Comparison of ENCODE assay signal across 9 cellular contexts in genomic region chr5:132263548-132264261, GRCh38. TPM values are rescaled to one million over a fixed set of nuclear protein-coding genes. Genes with fewer than 3 reads are reported as not detected.
DNase-seq lines count a peak whose midpoint lies in the region; ATAC-seq, FAIRE-seq and TF ChIP-seq lines count a peak whose summit lies in the region.
"Had no signal": no experiment of that assay in that cellular context is flagged by ENCODE, and none has a peak within 500 bp of the region (broad histone marks: within the 10 kb centered on the region; RNA-seq: fewer than 3 reads in every experiment).

No MANE protein-coding gene starts in this region.

- H3K9me3 ChIP-seq in HEK293 (ENCODE audit: control insufficient read depth, insufficient read depth, low read depth, low read length) (no peaks in the 10 kb centered on the region), SJCRH30 (replicated peaks) (no peaks in the 10 kb centered on the region)

- FAIRE-seq in bronchial epithelial cell (lab: Jason Lieb, UNC), result no peak
- FAIRE-seq: islet of Langerhans had no signal

- POLR2A ChIA-PET in HEK293 (lab: Yijun Ruan, JAX), result interaction anchor here (1.0 kb wide), 1 partner anchor 30 kb away, joined by 3 read pairs; no protein-coding TSS in a partner anchor

- TF ChIP-seq CTCF in HEK293 (tag by site-specific recombination; IDR thresholded peaks at IDR 0.05), result no peak
- TF ChIP-seq CTCF in bronchial epithelial cell (IDR thresholded peaks at IDR 0.05; ENCODE audit: insufficient read depth, low read length, severe bottlenecking), result no peak

- DNase-seq in ACHN, result peak; percentile 93
- peak; percentile 79 for DNase-seq in bronchial epithelial cell (ENCODE audit: low read depth)
- peak; percentile 86 for DNase-seq in myocyte (ENCODE audit: low read depth)
- no peak for DNase-seq in SJCRH30
- no peak for DNase-seq in COLO829 (ENCODE audit: low spot score)

- ATAC-seq in HG03095 (IDR thresholded peaks at IDR 0.05; ENCODE audit: unreplicated experiment), result no peak
- no peak for ATAC-seq in GM19452 (IDR thresholded peaks at IDR 0.05; ENCODE audit: unreplicated experiment)

- in situ Hi-C loops in ACHN (cut with HindIII; ENCODE audit: low pct_ligation_motif_present, low pct_unique_long_range_greater_than_20kb, low sequenced_read_pairs), result no loop called here

- H3K27ac ChIP-seq in HEK293 (ENCODE audit: extremely low read depth, low read depth, low read length) (no peak overlapping the region), SJCRH30 (no peak overlapping the region)

- no peaks in the 10 kb centered on the region for H3K27me3 ChIP-seq in bronchial epithelial cell (ENCODE audit: control insufficient read depth, insufficient read depth, low read length)
- no peaks in the 10 kb centered on the region for H3K27me3 ChIP-seq in SJCRH30

- CTCF ChIA-PET in HEK293 (lab: Yijun Ruan, JAX), result interaction anchor here (0.7 to 1.7 kb wide), 2 partner anchors 9 to 228 kb away, joined by 4 to 5 read pairs; no protein-coding TSS in a partner anchor

- no peaks in the 10 kb centered on the region for H3K36me3 ChIP-seq in HEK293 (ENCODE audit: control insufficient read depth in 2 of 2, insufficient read depth in 1 of 2, low read length in 2 of 2)
- peaks cover 15% of the 10 kb centered on the region for H3K36me3 ChIP-seq in bronchial epithelial cell (ENCODE audit: control insufficient read depth, insufficient read depth, low read length)
- H3K36me3 ChIP-seq in SJCRH30, result peaks cover 67% of the 10 kb centered on the region

- H3K4me1 ChIP-seq in HEK293 (ENCODE audit: control insufficient read depth, insufficient read depth, low read length) (no peaks in the 10 kb centered on the region; the same call in 1 of the 2 replicates), SJCRH30 (peaks cover 45% of the 10 kb centered on the region)

- H3K4me3 ChIP-seq in HEK293 (ENCODE audit: low read depth, low read length), result no peak overlapping the region
- H3K4me3 ChIP-seq in bronchial epithelial cell (ENCODE audit: low read depth, low read length), result no peak overlapping the region
- no peak overlapping the region for H3K4me3 ChIP-seq in SJCRH30

TF ChIP-seq in HEK293, 187 proteins besides CTCF, POLR2A, EP300 and RAD21:
- TF ChIP-seq ZNF398 (tag by site-specific recombination; IDR thresholded peaks at IDR 0.05), result peak; percentile 66
- TF ChIP-seq EGR2 (tag by site-specific recombination; IDR thresholded peaks at IDR 0.05; ENCODE audit: low read depth), result peak; percentile 69
- peak; percentile 67 for TF ChIP-seq ZFHX2 (tag by site-specific recombination; conservative IDR thresholded peaks at IDR 0.05)
- no peak for TF ChIP-seq ZNF785 (tag by site-specific recombination; IDR thresholded peaks at IDR 0.05)
- peak; percentile 22; the same call in 1 of the 2 replicates for TF ChIP-seq GLIS1 (tag by site-specific recombination; IDR thresholded peaks at IDR 0.05)
- TF ChIP-seq SCRT2 (tag by site-specific recombination; IDR thresholded peaks at IDR 0.05), result no peak
- peak; percentile 49; the same call in 1 of the 2 replicates for TF ChIP-seq ZNF366 (tag by site-specific recombination; conservative IDR thresholded peaks at IDR 0.05)

RNA-seq across cellular contexts. Expression of gene PDLIM4, which starts 6.2 kb away (rescaled TPM):
- 12.9 and 18.8 TPM in 2 replicates for total RNA-seq in bronchial epithelial cell
- total RNA-seq in myocyte, result 220 and 230 TPM in 2 replicates
- 371 TPM for polyA plus RNA-seq in myocyte (2012)
- 65.4 and 66.3 TPM in 2 replicates for total RNA-seq in SJCRH30 (2014; rRNA removed; shearing (Covaris generic))

RNA-seq across cellular contexts. Expression of gene SLC22A4, which starts 30.5 kb away (rescaled TPM):
- total RNA-seq in bronchial epithelial cell (0.13 and 0.26 TPM in 2 replicates), myocyte (2.3 and 2.5 TPM in 2 replicates)
- 4.4 TPM for polyA plus RNA-seq in myocyte (2012)
- total RNA-seq in SJCRH30 (2014; rRNA removed; shearing (Covaris generic)), result 0.28 and 1.1 TPM in 2 replicates

RNA-seq across cellular contexts. Expression of gene P4HA2, which starts 36.1 kb away (rescaled TPM):
- total RNA-seq in bronchial epithelial cell, result 174 and 190 TPM in 2 replicates
- 304 and 381 TPM in 2 replicates for total RNA-seq in myocyte
- 737 TPM for polyA plus RNA-seq in myocyte (2012)
- total RNA-seq in SJCRH30 (2014; rRNA removed; shearing (Covaris generic)), result 75.5 and 77.7 TPM in 2 replicates

Comparison
In these comparisons a context has a peak if more than half of its experiments do, and no peak if none do; other contexts are left out.
1. DNase-seq: peak in ACHN (single experiment), bronchial epithelial cell (single experiment) and myocyte (single experiment); none in SJCRH30 (0 of 2) and COLO829 (single experiment).